Comparison of ENCODE assay signal across 9 cellular contexts in the genomic region with DNA sequence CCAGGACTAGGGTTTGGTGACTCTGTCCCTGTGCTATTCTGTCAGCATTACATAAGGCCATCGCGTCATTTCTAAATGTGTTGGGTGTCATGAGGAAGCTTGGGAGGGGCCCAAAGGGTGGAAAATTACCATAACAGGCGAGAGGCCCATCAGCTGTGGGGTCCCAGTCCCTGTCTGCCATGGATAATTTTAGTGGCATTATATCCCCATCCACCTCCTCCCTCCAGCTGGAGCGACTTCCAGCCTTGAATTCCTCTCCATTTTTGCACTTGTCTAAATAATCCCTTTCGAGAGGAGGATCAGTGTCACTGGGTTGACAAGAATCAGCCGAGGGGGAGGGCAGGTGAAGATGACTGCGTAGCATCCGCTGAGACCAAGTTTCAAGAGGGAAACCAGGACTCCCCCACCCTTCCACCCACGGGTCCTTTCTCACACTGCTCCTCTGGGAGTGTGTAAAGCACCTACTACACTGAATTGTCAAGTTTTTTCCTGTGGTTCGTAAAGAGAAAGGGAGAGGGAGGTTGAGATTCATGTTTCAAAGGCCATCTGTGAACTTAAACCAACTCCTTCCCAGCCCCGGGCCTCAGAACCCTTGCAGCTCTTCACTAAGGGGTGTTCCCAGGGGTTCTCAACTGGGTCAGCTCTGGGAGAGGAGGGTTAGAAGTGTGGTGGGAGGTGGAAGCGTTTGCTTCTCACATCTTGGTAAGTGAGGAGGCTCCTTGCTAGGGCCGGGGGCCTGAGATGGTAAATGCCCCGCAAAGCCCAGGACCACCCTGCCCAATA. TPM values are rescaled to one million over a fixed set of nuclear protein-coding genes. Genes with fewer than 3 reads are reported as not detected.
DNase-seq lines count a peak whose midpoint lies in the region; ATAC-seq and TF ChIP-seq lines count a peak whose summit lies in the region.
"Had no signal": no experiment of that assay in that cellular context is flagged by ENCODE, and none has a peak within 500 bp of the region (broad histone marks: within the 10 kb centered on the region; RNA-seq: fewer than 3 reads in every experiment).

No MANE protein-coding gene starts in this region.

- DNase-seq in GM12865 (ENCODE audit: low read depth) = peak; percentile 94
- DNase-seq in esophagus squamous epithelium (lab: John Stamatoyannopoulos, UW) = no peak
- DNase-seq in natural killer cell treated with Interleukin-12 subunit alpha and Interleukin-12 subunit beta and Interleukin-15 and Interleukin-18, amount 100 ng/mL, for 72 hours (ENCODE audit: low spot score) = no peak
- DNase-seq in HAP-1 (ENCODE audit: low spot score in 2 of 2) = no peak
- no peak for DNase-seq in NCI-H1105 (lab: John Stamatoyannopoulos, UW)
- DNase-seq in dermis blood vessel endothelial cell = no peak
- DNase-seq: NCI-H1092 treated with DMSO at 0.1 percent for 48 hours had no signal

- in situ Hi-C loops in HAP-1 (cut with MboI; ENCODE audit: low sequenced_read_pairs) = loop anchor here (5.0 to 25.0 kb wide), 2 partner anchors 47 to 492 kb away; no protein-coding TSS in a partner anchor

- TF ChIP-seq CTCF in GM12865 (IDR thresholded peaks at IDR 0.05; ENCODE audit: insufficient read depth, low read depth, low read length, missing control alignments) (no peak), esophagus squamous epithelium (IDR thresholded peaks at IDR 0.05) (no peak)

- no peak overlapping the region for H3K4me3 Mint-ChIP-seq in natural killer cell treated with Interleukin-12 subunit alpha and Interleukin-12 subunit beta and Interleukin-15 and Interleukin-18, amount 100 ng/mL, for 72 hours

- peaks cover 0 to 6% of the 10 kb centered on the region in 2 donors for H3K4me1 Mint-ChIP-seq in natural killer cell treated with Interleukin-12 subunit alpha and Interleukin-12 subunit beta and Interleukin-15 and Interleukin-18, amount 100 ng/mL, for 72 hours (ENCODE audit: low read depth in 2 of 2)

- H3K36me3 Mint-ChIP-seq in natural killer cell treated with Interleukin-12 subunit alpha and Interleukin-12 subunit beta and Interleukin-15 and Interleukin-18, amount 100 ng/mL, for 72 hours = no peaks in the 10 kb centered on the region

- no peaks in the 10 kb centered on the region for H3K9me3 ChIP-seq in esophagus squamous epithelium
- H3K9me3 ChIP-seq in HAP-1 = no peaks in the 10 kb centered on the region

- H3K4me3 ChIP-seq in GM12865 (ENCODE audit: low read depth, low read length) (peak overlapping the region; percentile 5; the same call in 1 of the 2 replicates), esophagus squamous epithelium (no peak overlapping the region), HAP-1 (no peak overlapping the region)

- WGBS in esophagus squamous epithelium, 2 donors = 62 to 86% methylated on average over 11 to 12 of the region's 14 CpGs

- ATAC-seq in GM19395 (IDR thresholded peaks at IDR 0.05; ENCODE audit: unreplicated experiment) = peak; percentile 69
- ATAC-seq in HG03066 (IDR thresholded peaks at IDR 0.05; ENCODE audit: low read depth, unreplicated experiment) = peak; percentile 65
- ATAC-seq in natural killer cell treated with Interleukin-12 subunit alpha and Interleukin-12 subunit beta and Interleukin-15 and Interleukin-18, amount 100 ng/mL, for 72 hours = no peak

- TF ChIP-seq POLR2A in esophagus squamous epithelium (IDR thresholded peaks at IDR 0.05) = no peak

- H3K27ac ChIP-seq in esophagus squamous epithelium = peak overlapping the region in 3 of 4 donors; percentile 63 to 67 (median 64)

- H3K4me1 ChIP-seq in esophagus squamous epithelium = peaks cover 3 to 31% (median 21%) of the 10 kb centered on the region in 3 donors
- H3K4me1 ChIP-seq in HAP-1 = no peaks in the 10 kb centered on the region

- H3K27me3 ChIP-seq in esophagus squamous epithelium = no peaks in the 10 kb centered on the region
- no peaks in the 10 kb centered on the region for H3K27me3 ChIP-seq in HAP-1 (ENCODE audit: low read depth)

- intact Hi-C loops in esophagus squamous epithelium (cut with DNase I) = no loop called here

- H3K36me3 ChIP-seq in esophagus squamous epithelium (no peaks in the 10 kb centered on the region), HAP-1 (replicated peaks) (no peaks in the 10 kb centered on the region)

- no peak overlapping the region for H3K27ac Mint-ChIP-seq in natural killer cell treated with Interleukin-12 subunit alpha and Interleukin-12 subunit beta and Interleukin-15 and Interleukin-18, amount 100 ng/mL, for 72 hours

- H3K27me3 Mint-ChIP-seq in natural killer cell treated with Interleukin-12 subunit alpha and Interleukin-12 subunit beta and Interleukin-15 and Interleukin-18, amount 100 ng/mL, for 72 hours = no peaks in the 10 kb centered on the region

- no peaks in the 10 kb centered on the region for H3K9me3 Mint-ChIP-seq in natural killer cell treated with Interleukin-12 subunit alpha and Interleukin-12 subunit beta and Interleukin-15 and Interleukin-18, amount 100 ng/mL, for 72 hours

RNA-seq across cellular contexts. Expression of gene VASH2, which starts 29.2 kb away (rescaled TPM):
- total RNA-seq in esophagus squamous epithelium (1 to 10 TPM in 3 of 4 donors, under 1 TPM in 1; 0.27 to 3.4 (median 2.4) TPM), dermis blood vessel endothelial cell (0.17 and 0.19 TPM in 2 replicates)
- total RNA-seq in natural killer cell treated with Interleukin-12 subunit alpha and Interleukin-12 subunit beta and Interleukin-15 and Interleukin-18, amount 100 ng/mL, for 72 hours = under 1 TPM in 1 of 2 donors, not detected in 1; 0.81 TPM

RNA-seq across cellular contexts. Expression of gene ANGEL2, which starts 36.1 kb away (rescaled TPM):
- total RNA-seq in esophagus squamous epithelium (10 to 100 TPM; 15.8 to 48.3 (median 31.3) TPM), dermis blood vessel endothelial cell (40.9 and 43.1 TPM in 2 replicates)
- total RNA-seq in natural killer cell treated with Interleukin-12 subunit alpha and Interleukin-12 subunit beta and Interleukin-15 and Interleukin-18, amount 100 ng/mL, for 72 hours = 10 to 100 TPM; 40.0 to 58.4 TPM

Comparison
In these comparisons a context has a peak if more than half of its experiments do, and no peak if none do; other contexts are left out.
1. ATAC-seq: peak in GM19395 (single experiment) and HG03066 (single experiment); none in natural killer cell treated with Interleukin-12 subunit alpha and Interleukin-12 subunit beta and Interleukin-15 and Interleukin-18, amount 100 ng/mL, for 72 hours (0 of 2).